In genomic region chr6:56401477-56402070, GRCh38 we compare ENCODE assay signal across 2 cellular contexts.
TF ChIP-seq lines count a peak whose summit lies in the region.

No MANE protein-coding gene starts in this region.

TF ChIP-seq in HepG2, 621 proteins besides CTCF, POLR2A, EP300 and RAD21:
- peak; percentile 100 for TF ChIP-seq ZNF317 (CRISPR knock-in tag; IDR thresholded peaks at IDR 0.05)
- no peak for TF ChIP-seq ZNF746 (CRISPR knock-in tag; IDR thresholded peaks at IDR 0.05)
- TF ChIP-seq HIVEP1 (CRISPR knock-in tag; IDR thresholded peaks at IDR 0.05): no peak
- no peak for TF ChIP-seq SMARCC2 (IDR thresholded peaks at IDR 0.05)
- no peak for TF ChIP-seq ATM (IDR thresholded peaks at IDR 0.05; ENCODE audit: borderline replicate concordance)
- no peak for TF ChIP-seq NPAS2 (CRISPR knock-in tag; IDR thresholded peaks at IDR 0.05; ENCODE audit: borderline replicate concordance)
- no peak for TF ChIP-seq ZBTB40 (IDR thresholded peaks at IDR 0.05)
- no peak for TF ChIP-seq ZBTB40 (CRISPR knock-in tag; IDR thresholded peaks at IDR 0.05)

TF ChIP-seq in WTC11, 78 proteins besides CTCF, POLR2A, EP300 and RAD21:
- TF ChIP-seq ZNF396 (CRISPR knock-in tag; IDR thresholded peaks at IDR 0.05; ENCODE audit: borderline replicate concordance) (no peak), ZNF317 (CRISPR knock-in tag; IDR thresholded peaks at IDR 0.05; ENCODE audit: borderline replicate concordance, low read depth) (peak; percentile 78; the same call in 1 of the 2 replicates)
